8 cellular contexts compared by ENCODE assay signal in genomic region chr9:131676431-131676972, GRCh38.
A peak's percentile ranks its signal among the peaks of the same experiment; 100 is the strongest.
DNase-seq lines count a peak whose midpoint lies in the region; ATAC-seq and TF ChIP-seq lines count a peak whose summit lies in the region.

No MANE protein-coding gene starts in this region.

- CTCF ChIA-PET in activated B cell treated with CpG ODN at 0.5 μM for 24 hours (lab: Charles Lee) = interaction anchor here (0.9 to 4.0 kb wide), 7 partner anchors 8 to 202 kb away, joined by 3 to 44 read pairs (median 7); no protein-coding TSS in a partner anchor

- POLR2A ChIA-PET in activated B cell treated with CpG ODN at 0.5 μM for 24 hours (lab: Charles Lee) = interaction anchor here (0.7 to 19.5 kb wide), 12 partner anchors 9 to 404 kb away, joined by 3 to 683 read pairs (median 14); partner anchors contain the start of gene RAPGEF1

- intact Hi-C loops in activated B cell treated with CpG ODN at 0.5 μM for 24 hours (cut with micrococcal nuclease) (no loop called here), right cardiac atrium (cut with DNase I) (loop anchor here in 1 of 4 donors (10.0 kb wide), 1 partner anchor 58 kb away; no protein-coding TSS in a partner anchor), tibial artery (cut with DNase I; ENCODE audit: low total_unique reads) (loop anchor here (10.0 kb wide), 1 partner anchor 58 kb away; no protein-coding TSS in a partner anchor)

- H3K36me3 Mint-ChIP-seq in activated B cell treated with CpG ODN at 0.5 μM for 24 hours (ENCODE audit: low read depth) = peaks cover 28% of the 10 kb centered on the region

- DNase-seq in activated CD8-positive, alpha-beta memory T cell treated with anti-CD3 and anti-CD28 coated beads, Interleukin-2, amount 50 U/mL, for 4 hours = peak; percentile 43
- no peak for DNase-seq in activated CD8-positive, alpha-beta memory T cell treated with anti-CD3 and anti-CD28 coated beads for 24 hours
- no peak for DNase-seq in activated B cell treated with CpG ODN at 0.5 μM for 24 hours
- DNase-seq in right cardiac atrium = no peak
- no peak for DNase-seq in tibial artery
- DNase-seq in GM19238 (ENCODE audit: insufficient read length, low spot score) = no peak
- DNase-seq in stimulated activated CD4-positive, alpha-beta T cell treated with anti-CD3 and anti-CD28 coated beads, Interleukin-12 subunit alpha, Interleukin-12 subunit beta, amount 100 ng/mL, for 4 hours = no peak

- H3K4me1 ChIP-seq in right cardiac atrium (ENCODE audit: control insufficient read depth, insufficient read depth, low read length) = peaks cover 36% of the 10 kb centered on the region
- peaks cover 21 to 99% (median 88%) of the 10 kb centered on the region in 4 donors for H3K4me1 ChIP-seq in tibial artery

- H3K4me3 ChIP-seq in right cardiac atrium (ENCODE audit: low read length) (no peak overlapping the region), tibial artery (no peak overlapping the region)

- peak overlapping the region; percentile 93 for H3K4me3 Mint-ChIP-seq in activated B cell treated with CpG ODN at 0.5 μM for 24 hours

- peak overlapping the region; percentile 93 for H3K27ac Mint-ChIP-seq in activated B cell treated with CpG ODN at 0.5 μM for 24 hours

- H3K9me3 ChIP-seq in right cardiac atrium (ENCODE audit: control insufficient read depth, low read length) (no peaks in the 10 kb centered on the region), tibial artery (no peaks in the 10 kb centered on the region)

- peaks cover 100% of the 10 kb centered on the region for H3K4me1 Mint-ChIP-seq in activated B cell treated with CpG ODN at 0.5 μM for 24 hours

- H3K27me3 ChIP-seq in right cardiac atrium (ENCODE audit: control insufficient read depth, insufficient read depth) (no peaks in the 10 kb centered on the region), tibial artery (no peaks in the 10 kb centered on the region)

- H3K27ac ChIP-seq in right cardiac atrium (ENCODE audit: low read length) (peak overlapping the region; percentile 23), tibial artery (peak overlapping the region; percentile 88 to 89)

- peak; percentile 26 for ATAC-seq in activated B cell treated with CpG ODN at 0.5 μM for 24 hours (ENCODE audit: low read depth)
- no peak for ATAC-seq in right cardiac atrium
- no peak for ATAC-seq in HG02840 (IDR thresholded peaks at IDR 0.05; ENCODE audit: low FRiP score, unreplicated experiment)

- H3K27me3 Mint-ChIP-seq in activated B cell treated with CpG ODN at 0.5 μM for 24 hours = no peaks in the 10 kb centered on the region

- TF ChIP-seq CTCF in activated B cell treated with CpG ODN at 0.5 μM for 24 hours (IDR thresholded peaks at IDR 0.05) (no peak), tibial artery (IDR thresholded peaks at IDR 0.05) (no peak)

- no peaks in the 10 kb centered on the region for H3K9me3 Mint-ChIP-seq in activated B cell treated with CpG ODN at 0.5 μM for 24 hours

- WGBS in right cardiac atrium = 35% methylated on average over 6 of the region's 6 CpGs

- H3K36me3 ChIP-seq in tibial artery = no peaks in the 10 kb centered on the region
